10 cellular contexts compared by ENCODE assay signal in the genomic region with DNA sequence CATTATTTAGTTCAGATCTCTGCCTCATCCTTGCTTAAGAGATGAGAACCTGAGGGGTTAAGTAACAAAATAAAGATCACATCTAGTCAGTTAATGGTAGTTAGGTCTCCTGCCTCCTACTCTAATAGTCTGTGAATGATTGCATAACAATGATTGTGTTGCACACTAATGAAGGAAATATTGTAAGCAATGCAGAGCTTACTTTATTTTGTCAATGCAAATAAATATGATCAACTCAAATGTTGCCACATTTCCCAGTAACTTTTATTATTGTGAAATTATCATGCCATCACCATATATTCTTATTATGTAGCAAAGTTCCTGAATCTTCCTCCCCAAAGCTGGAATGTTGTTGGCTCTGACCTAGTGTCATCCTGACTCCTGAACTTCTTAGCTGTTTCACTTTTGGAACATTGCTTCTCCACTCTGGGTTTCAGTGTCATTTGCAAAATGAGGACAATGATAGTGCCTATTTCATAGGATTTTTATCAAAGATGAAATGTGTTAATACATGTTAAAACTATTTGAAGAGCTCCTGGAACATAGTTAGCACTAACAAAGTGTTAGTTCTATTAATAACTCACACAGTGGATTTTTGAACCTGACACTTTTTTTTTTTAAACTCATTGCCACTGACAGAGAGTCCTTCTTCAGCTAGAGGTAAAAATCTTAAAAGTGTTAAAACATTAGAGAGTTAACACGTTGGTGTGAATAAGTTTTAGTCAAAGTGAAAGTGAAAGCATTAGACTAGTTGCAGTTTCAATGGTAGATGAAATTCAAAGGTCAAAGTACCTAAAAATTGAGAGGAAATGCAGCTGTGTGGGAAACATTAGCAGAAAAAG. TPM values are rescaled to one million over a fixed set of nuclear protein-coding genes. Genes with fewer than 3 reads are reported as not detected.
A peak's percentile ranks its signal among the peaks of the same experiment; 100 is the strongest.
DNase-seq lines count a peak whose midpoint lies in the region; ATAC-seq and TF ChIP-seq lines count a peak whose summit lies in the region.
"Had no signal": no experiment of that assay in that cellular context is flagged by ENCODE, and none has a peak within 500 bp of the region (broad histone marks: within the 10 kb centered on the region; RNA-seq: fewer than 3 reads in every experiment).

No MANE protein-coding gene starts in this region.

- H3K9me3 ChIP-seq in heart left ventricle (peaks cover 0 to 6% (median 0%) of the 10 kb centered on the region in 12 donors), right atrium auricular region (no peaks in the 10 kb centered on the region), PC-9 (ENCODE audit: insufficient read depth, low read depth) (no peaks in the 10 kb centered on the region), upper lobe of right lung (no peaks in the 10 kb centered on the region)

- H3K27me3 ChIP-seq in heart left ventricle (no peaks in the 10 kb centered on the region), right atrium auricular region (no peaks in the 10 kb centered on the region), PC-9 (ENCODE audit: insufficient read depth, low read depth) (no peaks in the 10 kb centered on the region), upper lobe of right lung (no peaks in the 10 kb centered on the region)

- no peak for TF ChIP-seq POLR2A in heart left ventricle (IDR thresholded peaks at IDR 0.05)

- CTCF ChIA-PET in PC-9 (lab: Charles Lee) = no interaction called here

- intact Hi-C loops in heart left ventricle (cut with DNase I) (no loop called here), PC-9 (cut with micrococcal nuclease; ENCODE audit: unreplicated experiment) (no loop called here), upper lobe of right lung (cut with DNase I) (no loop called here)

- no TSS peak for BruUV-seq in PC-9 (replicated peaks; lab: Mats Ljungman, UMichigan)

- no peak overlapping the region for H2AFZ ChIP-seq in PC-9

- no peaks in the 10 kb centered on the region for H4K20me1 ChIP-seq in PC-9 (ENCODE audit: insufficient read depth)

- 7 to 10% (median 8%) methylated on average over 1 of the region's 1 CpG for WGBS in heart left ventricle, 4 donors

- H3K9me2 ChIP-seq in PC-9 (ENCODE audit: insufficient read depth) = no peaks in the 10 kb centered on the region

- peak overlapping the region; percentile 21; the same call in 1 of the 2 replicates for H3K4me2 ChIP-seq in PC-9

- H3F3A ChIP-seq in PC-9 (ENCODE audit: insufficient read depth, low read depth) = no peaks in the 10 kb centered on the region

- no peaks in the 10 kb centered on the region for H3K27me3 Mint-ChIP-seq in stimulated activated naive CD8-positive, alpha-beta T cell treated with anti-CD3 and anti-CD28 coated beads, Interleukin-15, Interleukin-2, amounts not matched to agents 100 ng/mL and 50 ng/mL, for 24 hours

- peak overlapping the region; percentile 12 for H3K4me3 Mint-ChIP-seq in stimulated activated naive CD8-positive, alpha-beta T cell treated with anti-CD3 and anti-CD28 coated beads, Interleukin-15, Interleukin-2, amounts not matched to agents 100 ng/mL and 50 ng/mL, for 24 hours

- H3K9me3 Mint-ChIP-seq in stimulated activated naive CD8-positive, alpha-beta T cell treated with anti-CD3 and anti-CD28 coated beads, Interleukin-15, Interleukin-2, amounts not matched to agents 100 ng/mL and 50 ng/mL, for 24 hours = no peaks in the 10 kb centered on the region

- no peaks in the 10 kb centered on the region for H3K79me2 ChIP-seq in PC-9 (ENCODE audit: low read depth)

- TF ChIP-seq CTCF in heart left ventricle (IDR thresholded peaks at IDR 0.05) (no peak), right atrium auricular region (IDR thresholded peaks at IDR 0.05) (no peak), PC-9 (conservative IDR thresholded peaks at IDR 0.05) (no peak), upper lobe of right lung (IDR thresholded peaks at IDR 0.05) (no peak)

- H3K27ac Mint-ChIP-seq in stimulated activated naive CD8-positive, alpha-beta T cell treated with anti-CD3 and anti-CD28 coated beads, Interleukin-15, Interleukin-2, amounts not matched to agents 100 ng/mL and 50 ng/mL, for 24 hours = no peak overlapping the region

- H3K36me3 Mint-ChIP-seq in stimulated activated naive CD8-positive, alpha-beta T cell treated with anti-CD3 and anti-CD28 coated beads, Interleukin-15, Interleukin-2, amounts not matched to agents 100 ng/mL and 50 ng/mL, for 24 hours (ENCODE audit: low read depth) = no peaks in the 10 kb centered on the region

- peaks cover 0 to 16% (median 3%) of the 10 kb centered on the region in 12 donors for H3K4me1 ChIP-seq in heart left ventricle
- H3K4me1 ChIP-seq in right atrium auricular region = peaks cover 0 to 13% of the 10 kb centered on the region in 2 donors
- no peaks in the 10 kb centered on the region for H3K4me1 ChIP-seq in PC-9 (replicated peaks; ENCODE audit: insufficient read depth)
- H3K4me1 ChIP-seq in upper lobe of right lung = no peaks in the 10 kb centered on the region

- H3K27ac ChIP-seq in heart left ventricle (peak overlapping the region in 8 of 12 donors; percentile 37 to 66 (median 50)), right atrium auricular region (peak overlapping the region in 1 of 2 donors; percentile 54), PC-9 (no peak overlapping the region), upper lobe of right lung (no peak overlapping the region)

- DNase-seq in heart left ventricle (no peak), right atrium auricular region (ENCODE audit: low spot score) (no peak), PC-9 (no peak), upper lobe of right lung (no peak), NCI-H2227 (lab: John Stamatoyannopoulos, UW; ENCODE audit: unreplicated experiment) (no peak), NCI-H1105 treated with DMSO at 0.1 percent for 48 hours (lab: John Stamatoyannopoulos, UW) (no peak)

- peaks cover 15% of the 10 kb centered on the region for H3K4me1 Mint-ChIP-seq in stimulated activated naive CD8-positive, alpha-beta T cell treated with anti-CD3 and anti-CD28 coated beads, Interleukin-15, Interleukin-2, amounts not matched to agents 100 ng/mL and 50 ng/mL, for 24 hours (ENCODE audit: low read depth)

- peak in 1 of 4 donors; percentile 28 for ATAC-seq in heart left ventricle
- ATAC-seq in HG02885 (IDR thresholded peaks at IDR 0.05; ENCODE audit: poor library complexity, unreplicated experiment) = peak; percentile 96
- ATAC-seq in upper lobe of right lung = no peak

- POLR2A ChIA-PET in PC-9 (lab: Charles Lee; ENCODE audit: unreplicated experiment) = no interaction called here

- peak overlapping the region in 5 of 12 donors; percentile 3 to 27 (median 16) for H3K4me3 ChIP-seq in heart left ventricle
- H3K4me3 ChIP-seq in right atrium auricular region = no peak overlapping the region
- no peak overlapping the region for H3K4me3 ChIP-seq in PC-9
- no peak overlapping the region for H3K4me3 ChIP-seq in upper lobe of right lung

- H3K36me3 ChIP-seq in heart left ventricle (no peaks in the 10 kb centered on the region), right atrium auricular region (no peaks in the 10 kb centered on the region), PC-9 (ENCODE audit: low read depth) (no peaks in the 10 kb centered on the region), upper lobe of right lung (no peaks in the 10 kb centered on the region)

RNA-seq across cellular contexts. Expression of gene GABRA4, which starts 17.2 kb away (rescaled TPM):
- 10 to 100 TPM in 8 of 9 donors, 1 to 10 TPM in 1; 9.3 to 43.7 (median 30.5) TPM for total RNA-seq in heart left ventricle
- polyA plus RNA-seq in heart left ventricle = 1 to 10 TPM; 2.7 to 8.3 TPM
- 1 to 10 TPM in 1 of 2 donors, under 1 TPM in 1; 0.55 to 1.0 TPM for total RNA-seq in right atrium auricular region
- total RNA-seq in PC-9 (2021) = not detected in 2 replicates
- total RNA-seq in upper lobe of right lung = not detected
- total RNA-seq: posterior vena cava, RPMI7951 had no signal

RNA-seq across cellular contexts. Expression of gene GABRB1, which starts 20.8 kb away (rescaled TPM):
- 10 to 100 TPM in 1 of 9 donors, 1 to 10 TPM in 8; 1.3 to 13.6 (median 4.8) TPM for total RNA-seq in heart left ventricle
- polyA plus RNA-seq in heart left ventricle = 1 to 10 TPM; 1.0 to 1.5 TPM
- total RNA-seq in right atrium auricular region = 1 to 10 TPM; 1.1 to 2.6 TPM
- total RNA-seq in PC-9 (2021) = not detected in 2 replicates
- not detected for total RNA-seq in upper lobe of right lung
- total RNA-seq: posterior vena cava, RPMI7951 had no signal

Comparison
In these comparisons a context has a peak if more than half of its experiments do, and no peak if none do; other contexts are left out.
1. RNA of gene GABRA4, which starts 17.2 kb away (total RNA-seq): 9.3 to 43.7 TPM in heart left ventricle; 0.55 to 1.0 TPM in right atrium auricular region, not detected in PC-9 and not detected in upper lobe of right lung (single experiment); every median in the first group is over 4 times any median in the second.
2. H3K27ac ChIP-seq: peak in heart left ventricle (8 of 12); none in PC-9 (single experiment) and upper lobe of right lung (single experiment).